8 cellular contexts compared by ENCODE assay signal in the genomic region with DNA sequence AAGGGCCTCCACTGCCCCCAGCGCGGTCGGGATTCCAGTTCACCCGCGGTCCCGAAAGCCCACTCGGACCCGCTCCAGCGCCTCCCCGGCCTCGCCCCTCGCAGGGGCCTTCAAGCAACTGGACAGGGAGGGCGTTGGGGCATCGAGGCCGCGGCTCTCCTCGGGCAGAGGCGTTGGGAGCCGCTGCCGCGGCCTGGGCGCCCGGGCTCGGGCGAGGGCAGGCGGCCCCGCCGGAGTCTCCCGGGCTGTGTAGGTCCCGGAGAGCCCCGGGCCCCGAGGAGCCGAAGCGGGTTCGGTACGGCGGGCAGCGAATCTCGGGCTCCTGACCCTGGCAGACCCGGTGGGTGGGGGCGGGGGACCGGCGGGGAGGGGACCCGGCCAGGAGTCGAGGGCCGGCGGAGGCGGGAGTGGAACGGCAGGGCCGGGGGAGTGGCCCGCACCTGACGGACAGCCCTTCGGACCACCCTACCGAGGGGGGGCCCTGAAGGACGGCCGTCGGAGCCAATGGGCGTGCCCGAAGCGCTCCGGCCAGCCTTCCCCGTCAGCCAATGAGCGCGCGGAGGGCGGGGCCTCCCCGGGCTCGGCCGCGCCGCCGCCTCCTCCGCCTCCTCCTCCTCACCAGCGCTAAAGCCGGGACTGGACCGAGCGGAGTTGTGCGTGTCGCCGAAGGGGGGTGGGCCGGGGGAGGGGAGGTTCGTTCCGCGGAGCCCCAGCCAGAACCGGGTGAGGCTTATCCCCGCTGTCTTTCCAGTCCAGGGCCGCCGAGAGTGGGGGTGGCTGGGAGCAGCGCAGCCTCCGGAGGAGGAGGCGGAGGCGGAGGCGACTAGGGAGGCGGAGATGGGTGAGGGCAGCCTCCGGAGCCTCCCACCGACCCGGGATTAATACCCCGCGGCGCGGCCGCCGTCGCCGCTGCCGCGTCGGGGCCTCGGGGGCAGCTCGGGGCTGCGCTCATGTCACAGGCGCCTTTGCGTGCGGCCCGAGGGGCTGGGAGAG. TPM values are rescaled to one million over a fixed set of nuclear protein-coding genes. Genes with fewer than 3 reads are reported as not detected.
A peak's percentile ranks its signal among the peaks of the same experiment; 100 is the strongest.
DNase-seq lines count a peak whose midpoint lies in the region; ATAC-seq and TF ChIP-seq lines count a peak whose summit lies in the region.

Gene ZMYM2 (plus strand): TSS at position 609 of the 993 bp plus-strand sequence. CDS start 34,346 bp downstream, outside the sequence.

- intact Hi-C loops in left ventricle myocardium superior (cut with micrococcal nuclease) (no loop called here), prostate gland (cut with DNase I) (loop anchor here (5.0 to 10.0 kb wide), 4 partner anchors 96 to 326 kb away; partner anchors contain the start of genes MPHOSPH8, PSPC1 and ZMYM5)

- no peaks in the 10 kb centered on the region for H3K36me3 ChIP-seq in prostate gland

- H3K4me1 ChIP-seq in prostate gland (replicated peaks): peaks cover 5% of the 10 kb centered on the region

- H3K27me3 ChIP-seq in prostate gland (replicated peaks; ENCODE audit: insufficient read depth): no peaks in the 10 kb centered on the region

- H3K4me3 ChIP-seq in prostate gland: peak within 1 kb of the TSS; percentile 79 to 90

- H3K9me3 ChIP-seq in prostate gland: no peaks in the 10 kb centered on the region

- TF ChIP-seq CTCF in prostate gland (IDR thresholded peaks at IDR 0.05): peak in 1 of 4 experiments; percentile 13

- peak; percentile 18 for DNase-seq in NCI-H187 treated with DMSO at 0.1 percent for 48 hours (lab: John Stamatoyannopoulos, UW)
- peak; percentile 95 to 97 (median 95) for DNase-seq in T-helper 2 cell
- peak; percentile 100 for DNase-seq in left ventricle myocardium superior
- peak; percentile 99 for DNase-seq in prostate gland (ENCODE audit: low spot score)
- peak; percentile 99 for DNase-seq in ureter (ENCODE audit: low spot score)

- peak; percentile 69 for TF ChIP-seq POLR2A in GM18505 (IDR thresholded peaks at IDR 0.05; ENCODE audit: borderline replicate concordance, extremely low read depth, insufficient read depth, insufficient read length)
- TF ChIP-seq POLR2A in prostate gland (IDR thresholded peaks at IDR 0.05): peak; percentile 80

- H3K27ac ChIP-seq in angular gyrus (ENCODE audit: low read depth, low read length) (peak within 1 kb of the TSS; percentile 95), prostate gland (peak within 1 kb of the TSS; percentile 97 to 100)

- WGBS in prostate gland: under 1% methylated on average over 86 of the region's 115 CpGs

- peak; percentile 81 for ATAC-seq in GM18505 (IDR thresholded peaks at IDR 0.05; ENCODE audit: unreplicated experiment)
- peak; percentile 77 for ATAC-seq in HG02970 (IDR thresholded peaks at IDR 0.05; ENCODE audit: low FRiP score, unreplicated experiment)
- ATAC-seq in left ventricle myocardium superior: peak; percentile 96

RNA-seq across cellular contexts. Expression of gene ZMYM2, which starts in this region (rescaled TPM):
- 49.8 TPM for total RNA-seq in left ventricle myocardium superior
- total RNA-seq in prostate gland: 10 to 100 TPM; 70.7 to 95.6 TPM
- total RNA-seq in ureter: 158 TPM

Comparison
In these comparisons a context has a peak if more than half of its experiments do, and no peak if none do; other contexts are left out.
1. Peak in every context shown above with its lines: DNase-seq, ATAC-seq, H3K4me3 ChIP-seq and H3K27ac ChIP-seq.
2. DNase-seq: peak in every context shown above with its lines; median percentile 100 in left ventricle myocardium superior; 99 in prostate gland; 99 in ureter; 95 in T-helper 2 cell; 18 in NCI-H187 treated with DMSO at 0.1 percent for 48 hours.